ENCODE assay signal across 1 cellular context in genomic region chr16:30401768-30402425, GRCh38.
TF ChIP-seq lines count a peak whose summit lies in the region.

No MANE protein-coding gene starts in this region.

TF ChIP-seq in K562, 482 proteins besides CTCF, POLR2A, EP300 and RAD21:
- no peak for TF ChIP-seq YBX1 (IDR thresholded peaks at IDR 0.05)
- TF ChIP-seq NFATC3 (IDR thresholded peaks at IDR 0.05): no peak
- no peak for TF ChIP-seq ZNF280B (CRISPR knock-in tag; IDR thresholded peaks at IDR 0.05)
- TF ChIP-seq ZNF785 (CRISPR knock-in tag; IDR thresholded peaks at IDR 0.05): no peak
- no peak for TF ChIP-seq ZNF586 (CRISPR knock-in tag; conservative IDR thresholded peaks at IDR 0.05)
- no peak for TF ChIP-seq ERF (CRISPR knock-in tag; IDR thresholded peaks at IDR 0.05)
- TF ChIP-seq ZNF24 (IDR thresholded peaks at IDR 0.05): no peak
- no peak for TF ChIP-seq C11orf30 (IDR thresholded peaks at IDR 0.05; ENCODE audit: low read depth)
- no peak for TF ChIP-seq IFI16 (CRISPR knock-in tag; IDR thresholded peaks at IDR 0.05)
- no peak for TF ChIP-seq PATZ1 (CRISPR knock-in tag; IDR thresholded peaks at IDR 0.05; ENCODE audit: borderline replicate concordance)
- no peak for TF ChIP-seq ZBTB1 (CRISPR knock-in tag; IDR thresholded peaks at IDR 0.05; ENCODE audit: borderline replicate concordance, low read depth)
- no peak for TF ChIP-seq NFE2 (IDR thresholded peaks at IDR 0.05; ENCODE audit: low read depth)
- TF ChIP-seq CEBPG (CRISPR knock-in tag; IDR thresholded peaks at IDR 0.05): no peak
- no peak for TF ChIP-seq CEBPG (tag; conservative IDR thresholded peaks at IDR 0.05 in 1 of 2, IDR thresholded peaks at IDR 0.05 in 1 of 2)
- no peak for TF ChIP-seq ZNF324 (CRISPR knock-in tag; IDR thresholded peaks at IDR 0.05)
- TF ChIP-seq SMC3 (conservative IDR thresholded peaks at IDR 0.05; ENCODE audit: insufficient read depth, low read depth, low read length): no peak
- no peak for TF ChIP-seq PHTF2 (CRISPR knock-in tag; IDR thresholded peaks at IDR 0.05)
- TF ChIP-seq THAP12 (CRISPR knock-in tag; IDR thresholded peaks at IDR 0.05): no peak
- no peak for TF ChIP-seq ZNF707 (CRISPR knock-in tag; conservative IDR thresholded peaks at IDR 0.05)
TF ChIP-seq in K562: peak in this region for 0.
